ENCODE assay signal across 8 cellular contexts in the genomic region with DNA sequence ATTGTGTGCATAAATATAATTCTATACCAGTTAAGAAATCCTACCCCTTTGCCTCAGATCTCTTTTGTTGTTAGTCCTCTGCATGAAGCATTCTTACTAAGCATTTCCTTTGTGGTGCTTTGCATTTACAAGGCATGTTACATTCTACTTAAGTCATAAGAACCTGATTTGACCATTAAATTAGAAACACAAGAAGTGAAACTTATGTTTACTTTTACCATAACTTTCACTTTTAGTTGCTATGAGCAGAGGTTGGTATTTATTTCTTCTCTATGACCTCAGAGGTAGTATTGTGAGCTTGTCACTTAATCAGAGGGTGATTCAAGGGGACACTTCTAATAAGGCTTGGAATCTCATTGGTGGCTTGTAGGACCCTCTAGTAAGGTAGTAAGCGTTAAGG.
DNase-seq lines count a peak whose midpoint lies in the region; ATAC-seq and TF ChIP-seq lines count a peak whose summit lies in the region.

No MANE protein-coding gene starts in this region.

- DNase-seq in GM06990 (ENCODE audit: extremely low read depth, insufficient read length) (peak; percentile 72), HK-2 (ENCODE audit: unreplicated experiment) (no peak), NCI-H345 (lab: John Stamatoyannopoulos, UW) (no peak), globus pallidus (ENCODE audit: low spot score) (no peak), coronary artery (ENCODE audit: low spot score) (no peak)
- DNase-seq in central memory CD4-positive, alpha-beta T cell, result peak; percentile 12

- no peaks in the 10 kb centered on the region for H3K36me3 ChIP-seq in GM06990 (ENCODE audit: control insufficient read depth, insufficient read depth, low read length)

- ATAC-seq in GM21423 (IDR thresholded peaks at IDR 0.05; ENCODE audit: unreplicated experiment), result peak; percentile 80
- ATAC-seq in HG03571 (IDR thresholded peaks at IDR 0.05; ENCODE audit: unreplicated experiment), result peak; percentile 87

- TF ChIP-seq CTCF in GM06990 (IDR thresholded peaks at IDR 0.05; ENCODE audit: insufficient read depth, low read length, poor library complexity, severe bottlenecking) (no peak), coronary artery (IDR thresholded peaks at IDR 0.05) (no peak)

- H3K4me3 ChIP-seq in GM06990 (replicated peaks; ENCODE audit: low read depth, low read length) (no peak overlapping the region), coronary artery (no peak overlapping the region)

- H3K27me3 ChIP-seq in GM06990 (replicated peaks; ENCODE audit: control insufficient read depth, insufficient read depth, low read length), result no peaks in the 10 kb centered on the region

- H3K27ac ChIP-seq in coronary artery, result no peak overlapping the region

Comparison
In these comparisons a context has a peak if more than half of its experiments do, and no peak if none do; other contexts are left out.
1. DNase-seq: peak in GM06990 (single experiment) and central memory CD4-positive, alpha-beta T cell (single experiment); none in HK-2 (single experiment), NCI-H345 (single experiment), globus pallidus (single experiment) and coronary artery (single experiment).